Comparison of ENCODE assay signal across 18 cellular contexts in genomic region chrX:4550018-4550417, GRCh38.
DNase-seq lines count a peak whose midpoint lies in the region; ATAC-seq and TF ChIP-seq lines count a peak whose summit lies in the region.
"Had no signal": no experiment of that assay in that cellular context is flagged by ENCODE, and none has a peak within 500 bp of the region (broad histone marks: within the 10 kb centered on the region; RNA-seq: fewer than 3 reads in every experiment).

No MANE protein-coding gene starts in this region.

- H3K27ac Mint-ChIP-seq in nephron progenitor cell, result no peak overlapping the region
- no peak overlapping the region for H3K27ac Mint-ChIP-seq in activated T-helper 2 cell treated with anti-CD3 and anti-CD28 coated beads, Interferon-gamma antibody, Interleukin-2, Interleukin-4, amounts not matched to agents 10 μg/mL and 5 μg/mL and 100 μg/mL, durations not matched to agents 14 hours and 24 hours and 36 hours
- H3K27ac Mint-ChIP-seq: activated CD4-positive, alpha-beta T cell treated with anti-CD3 and anti-CD28 coated beads, Interleukin-2, amount 10 ng/mL, durations not matched to agents 7 days and 5 days; CD14-positive monocyte; stimulated activated memory B cell treated with anti-CD40 and anti-IgM and Interleukin-4, amounts not matched to agents 10 μg/mL and 1 μg/mL and 100 μg/mL, for 72 hours; T-helper 2 cell treated with Interferon-gamma antibody and Interleukin-4, amounts not matched to agents 5 μg/mL and 100 μg/mL, for 36 hours had no signal

- no peak overlapping the region for H3K4me3 Mint-ChIP-seq in nephron progenitor cell
- no peak overlapping the region for H3K4me3 Mint-ChIP-seq in activated T-helper 2 cell treated with anti-CD3 and anti-CD28 coated beads, Interferon-gamma antibody, Interleukin-2, Interleukin-4, amounts not matched to agents 10 μg/mL and 5 μg/mL and 100 μg/mL, durations not matched to agents 14 hours and 24 hours and 36 hours (ENCODE audit: low read depth)
- H3K4me3 Mint-ChIP-seq: activated CD4-positive, alpha-beta T cell treated with anti-CD3 and anti-CD28 coated beads, Interleukin-2, amount 10 ng/mL, durations not matched to agents 7 days and 5 days; CD14-positive monocyte; stimulated activated memory B cell treated with anti-CD40 and anti-IgM and Interleukin-4, amounts not matched to agents 10 μg/mL and 1 μg/mL and 100 μg/mL, for 72 hours; T-helper 2 cell treated with Interferon-gamma antibody and Interleukin-4, amounts not matched to agents 5 μg/mL and 100 μg/mL, for 36 hours had no signal

- intact Hi-C loops in activated T-helper 2 cell treated with anti-CD3 and anti-CD28 coated beads, Interferon-gamma antibody, Interleukin-2, Interleukin-4, amounts not matched to agents 10 μg/mL and 5 μg/mL and 100 μg/mL, durations not matched to agents 14 hours and 24 hours and 36 hours (cut with micrococcal nuclease), result no loop called here

- peaks cover 3% of the 10 kb centered on the region for H3K27me3 Mint-ChIP-seq in nephron progenitor cell (ENCODE audit: low read depth, poor library complexity)
- H3K27me3 Mint-ChIP-seq in activated T-helper 2 cell treated with anti-CD3 and anti-CD28 coated beads, Interferon-gamma antibody, Interleukin-2, Interleukin-4, amounts not matched to agents 10 μg/mL and 5 μg/mL and 100 μg/mL, durations not matched to agents 14 hours and 24 hours and 36 hours (ENCODE audit: low read depth), result no peaks in the 10 kb centered on the region
- H3K27me3 Mint-ChIP-seq: activated CD4-positive, alpha-beta T cell treated with anti-CD3 and anti-CD28 coated beads, Interleukin-2, amount 10 ng/mL, durations not matched to agents 7 days and 5 days; stimulated activated memory B cell treated with anti-CD40 and anti-IgM and Interleukin-4, amounts not matched to agents 10 μg/mL and 1 μg/mL and 100 μg/mL, for 72 hours had no signal

- DNase-seq in LNCaP clone FGC (ENCODE audit: low read depth), result no peak
- peak; percentile 4 for DNase-seq in SW480 (ENCODE audit: low spot score)
- no peak for DNase-seq in nephron progenitor cell
- DNase-seq in HPDE6-E6E7 (ENCODE audit: extremely low spot score), result no peak
- DNase-seq in activated T-helper 2 cell treated with anti-CD3 and anti-CD28 coated beads, Interferon-gamma antibody, Interleukin-2, Interleukin-4, amounts not matched to agents 10 μg/mL and 5 μg/mL and 100 μg/mL, durations not matched to agents 14 hours and 24 hours and 36 hours (ENCODE audit: low spot score), result no peak
- DNase-seq: activated CD4-positive, alpha-beta T cell treated with anti-CD3 and anti-CD28 coated beads, Interleukin-2, amount 10 ng/mL, durations not matched to agents 7 days and 5 days; anterior cingulate cortex; EL; NCI-H2227 treated with DMSO at 0.1 percent for 48 hours; stimulated activated CD4-positive, alpha-beta T cell treated with anti-CD3 and anti-CD28 coated beads, Interleukin-4, amount 100 ng/mL, for 4 hours; uterus had no signal

- no peaks in the 10 kb centered on the region for H3K4me1 Mint-ChIP-seq in nephron progenitor cell
- H3K4me1 Mint-ChIP-seq in activated T-helper 2 cell treated with anti-CD3 and anti-CD28 coated beads, Interferon-gamma antibody, Interleukin-2, Interleukin-4, amounts not matched to agents 10 μg/mL and 5 μg/mL and 100 μg/mL, durations not matched to agents 14 hours and 24 hours and 36 hours (ENCODE audit: low read depth), result no peaks in the 10 kb centered on the region
- H3K4me1 Mint-ChIP-seq: activated CD4-positive, alpha-beta T cell treated with anti-CD3 and anti-CD28 coated beads, Interleukin-2, amount 10 ng/mL, durations not matched to agents 7 days and 5 days; CD14-positive monocyte; stimulated activated memory B cell treated with anti-CD40 and anti-IgM and Interleukin-4, amounts not matched to agents 10 μg/mL and 1 μg/mL and 100 μg/mL, for 72 hours had no signal

- ATAC-seq in GM19397 (IDR thresholded peaks at IDR 0.05; ENCODE audit: unreplicated experiment), result no peak
- ATAC-seq: sciatic nerve; stimulated activated memory B cell treated with anti-CD40 and anti-IgM and Interleukin-4, amounts not matched to agents 10 μg/mL and 1 μg/mL and 100 μg/mL, for 72 hours had no signal

- peaks cover under 1% of the 10 kb centered on the region for H3K36me3 Mint-ChIP-seq in nephron progenitor cell (ENCODE audit: low read depth)
- H3K36me3 Mint-ChIP-seq in activated T-helper 2 cell treated with anti-CD3 and anti-CD28 coated beads, Interferon-gamma antibody, Interleukin-2, Interleukin-4, amounts not matched to agents 10 μg/mL and 5 μg/mL and 100 μg/mL, durations not matched to agents 14 hours and 24 hours and 36 hours (ENCODE audit: low read depth), result no peaks in the 10 kb centered on the region
- H3K36me3 Mint-ChIP-seq: CD14-positive monocyte; stimulated activated memory B cell treated with anti-CD40 and anti-IgM and Interleukin-4, amounts not matched to agents 10 μg/mL and 1 μg/mL and 100 μg/mL, for 72 hours had no signal

- TF ChIP-seq CTCF in GM12874 (IDR thresholded peaks at IDR 0.05; ENCODE audit: insufficient read depth, low read depth, low read length) (0 out of 2 replicates have a peak, but pooled peaks have one; percentile 9), LNCaP clone FGC (IDR thresholded peaks at IDR 0.05; ENCODE audit: control insufficient read depth, extremely low read depth, insufficient read depth) (peak; percentile 33; the same call in 1 of the 2 replicates), nephron progenitor cell (IDR thresholded peaks at IDR 0.05) (peak; percentile 11)

- H3K4me3 ChIP-seq in LNCaP clone FGC (ENCODE audit: low read depth, low read length), result no peak overlapping the region
- H3K4me3 ChIP-seq: lung, uterus had no signal

- peaks cover 10% of the 10 kb centered on the region for H3K9me3 Mint-ChIP-seq in nephron progenitor cell
- H3K9me3 Mint-ChIP-seq in activated T-helper 2 cell treated with anti-CD3 and anti-CD28 coated beads, Interferon-gamma antibody, Interleukin-2, Interleukin-4, amounts not matched to agents 10 μg/mL and 5 μg/mL and 100 μg/mL, durations not matched to agents 14 hours and 24 hours and 36 hours, result no peaks in the 10 kb centered on the region
- H3K9me3 Mint-ChIP-seq: activated CD4-positive, alpha-beta T cell treated with anti-CD3 and anti-CD28 coated beads, Interleukin-2, amount 10 ng/mL, durations not matched to agents 7 days and 5 days; stimulated activated memory B cell treated with anti-CD40 and anti-IgM and Interleukin-4, amounts not matched to agents 10 μg/mL and 1 μg/mL and 100 μg/mL, for 72 hours; T-helper 2 cell treated with Interferon-gamma antibody and Interleukin-4, amounts not matched to agents 5 μg/mL and 100 μg/mL, for 36 hours had no signal
